14 cellular contexts compared by ENCODE assay signal in the genomic region with DNA sequence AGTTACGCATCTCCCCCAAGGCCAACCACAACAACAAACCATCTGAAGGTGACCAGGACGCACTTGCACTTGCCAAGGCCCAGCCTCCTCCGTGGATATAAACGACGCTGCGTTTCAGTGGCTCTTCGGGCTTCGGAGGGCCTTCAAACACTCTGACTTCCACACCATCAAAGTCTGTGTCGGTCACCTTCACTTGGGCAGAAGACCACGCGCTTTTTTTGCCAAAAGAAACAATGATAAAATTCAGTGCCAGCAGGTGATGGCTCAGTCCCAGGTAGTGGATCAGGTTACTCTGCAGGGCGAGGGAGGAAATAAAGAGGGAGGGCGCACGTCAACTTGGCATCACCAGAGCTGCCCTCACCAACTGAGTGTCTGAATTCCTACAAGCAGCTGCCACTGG.
DNase-seq lines count a peak whose midpoint lies in the region; ATAC-seq and TF ChIP-seq lines count a peak whose summit lies in the region.
"Had no signal": no experiment of that assay in that cellular context is flagged by ENCODE, and none has a peak within 500 bp of the region (broad histone marks: within the 10 kb centered on the region; RNA-seq: fewer than 3 reads in every experiment).

No MANE protein-coding gene starts in this region.

- TF ChIP-seq CTCF in GM23338 (conservative IDR thresholded peaks at IDR 0.05; ENCODE audit: low read depth in 2 of 2) (no peak), WTC11 (IDR thresholded peaks at IDR 0.05) (no peak)

- H3K79me1 ChIP-seq in neuronal stem cell (ENCODE audit: low read depth, low read length) = no peaks in the 10 kb centered on the region

- no peak overlapping the region for H2BK5ac ChIP-seq in neuronal stem cell (ENCODE audit: low read length)

- H3K9ac ChIP-seq in neuronal stem cell (ENCODE audit: low read depth, low read length, poor library complexity) = no peak overlapping the region

- H3K18ac ChIP-seq in neuronal stem cell (ENCODE audit: low read length) = no peak overlapping the region

- H3K27ac ChIP-seq in GM23338 (ENCODE audit: low read depth) (no peak overlapping the region), neuronal stem cell (replicated peaks; ENCODE audit: low read length) (no peak overlapping the region)
- H3K27ac ChIP-seq in CD4-positive, alpha-beta memory T cell (ENCODE audit: low read depth, low read length) = no peak overlapping the region

- H2AFZ ChIP-seq in GM23338 = no peak overlapping the region
- no peak overlapping the region for H2AFZ ChIP-seq in neuronal stem cell (ENCODE audit: low read length)

- peak; percentile 66 for ATAC-seq in GM23338
- ATAC-seq in WTC11 = peak; percentile 60; the same call in 1 of the 2 replicates
- ATAC-seq in GM18498 (IDR thresholded peaks at IDR 0.05; ENCODE audit: unreplicated experiment) = no peak
- ATAC-seq: SK-N-SH treated with all-trans-retinoic acid at 6 μM for 48 hours had no signal

- H3K4ac ChIP-seq in neuronal stem cell (ENCODE audit: low read length) = no peak overlapping the region

- H3K4me2 ChIP-seq in GM23338 = no peak overlapping the region
- H3K4me2 ChIP-seq in neuronal stem cell (ENCODE audit: insufficient read depth, low read length, poor library complexity, severe bottlenecking) = no peak overlapping the region

- H2BK15ac ChIP-seq in neuronal stem cell (ENCODE audit: low read length) = no peak overlapping the region

- no peak overlapping the region for H3K4me3 ChIP-seq in GM23338
- H3K4me3 ChIP-seq in neuronal stem cell (ENCODE audit: low read length in 2 of 2) = no peak overlapping the region
- no peak overlapping the region for H3K4me3 ChIP-seq in CD4-positive, alpha-beta memory T cell (ENCODE audit: low read length in 2 of 2)

- H3K4me3 Mint-ChIP-seq in GM23338 (no peak overlapping the region), WTC11 (no peak overlapping the region)
- no peak overlapping the region for H3K4me3 Mint-ChIP-seq in CD4-positive, alpha-beta memory T cell
- H3K4me3 Mint-ChIP-seq: activated naive CD8-positive, alpha-beta T cell treated with anti-CD3 and anti-CD28 coated beads for 36 hours; nephron progenitor cell had no signal

- no peaks in the 10 kb centered on the region for H3K36me3 ChIP-seq in GM23338 (ENCODE audit: insufficient read depth)
- no peaks in the 10 kb centered on the region for H3K36me3 ChIP-seq in neuronal stem cell (replicated peaks in 1 of 2; ENCODE audit: control insufficient read depth in 2 of 2, insufficient read depth in 2 of 2, low read length in 2 of 2)
- no peaks in the 10 kb centered on the region for H3K36me3 ChIP-seq in CD4-positive, alpha-beta memory T cell (ENCODE audit: insufficient read depth, low read length)

- H3K36me3 Mint-ChIP-seq in GM23338 (ENCODE audit: low read depth) (no peaks in the 10 kb centered on the region), WTC11 (no peaks in the 10 kb centered on the region)
- peaks cover 2 to 17% of the 10 kb centered on the region in 2 donors for H3K36me3 Mint-ChIP-seq in CD4-positive, alpha-beta memory T cell
- H3K36me3 Mint-ChIP-seq: activated naive CD8-positive, alpha-beta T cell treated with anti-CD3 and anti-CD28 coated beads for 36 hours had no signal

- intact Hi-C loops in CD4-positive, alpha-beta memory T cell (cut with micrococcal nuclease) = no loop called here

- H3K79me2 ChIP-seq in GM23338 (replicated peaks; ENCODE audit: insufficient read depth) = no peaks in the 10 kb centered on the region

- no peak overlapping the region for H3K14ac ChIP-seq in neuronal stem cell (ENCODE audit: low read length)

- no peak overlapping the region for H2BK120ac ChIP-seq in neuronal stem cell (ENCODE audit: low read depth, low read length)

- H4K20me1 ChIP-seq in GM23338 (replicated peaks; ENCODE audit: insufficient read depth) = no peaks in the 10 kb centered on the region

- POLR2A ChIA-PET in WTC11 (lab: Charles Lee) = no interaction called here
- POLR2A ChIA-PET in CD4-positive, alpha-beta memory T cell (lab: Charles Lee; ENCODE audit: partially characterized antibody) = no interaction called here

- no peaks in the 10 kb centered on the region for H3K9me3 Mint-ChIP-seq in GM23338
- no peaks in the 10 kb centered on the region for H3K9me3 Mint-ChIP-seq in WTC11
- H3K9me3 Mint-ChIP-seq in CD4-positive, alpha-beta memory T cell = no peaks in the 10 kb centered on the region
- H3K9me3 Mint-ChIP-seq: activated naive CD8-positive, alpha-beta T cell treated with anti-CD3 and anti-CD28 coated beads for 36 hours; nephron progenitor cell had no signal

- no peak overlapping the region for H4K8ac ChIP-seq in neuronal stem cell (ENCODE audit: low read depth, low read length)

- no CpG with 5 or more reads among the region's 14 CpGs for WGBS in neuronal stem cell (ENCODE audit: extremely low coverage in 2 of 2, insufficient read length in 2 of 2, insufficient replicate concordance in 1 of 2), 2 donors

- CTCF ChIA-PET in WTC11 (lab: Charles Lee) = interaction anchor here (1.0 kb wide), 1 partner anchor 24 kb away, joined by 3 read pairs; no protein-coding TSS in a partner anchor
- CTCF ChIA-PET in CD4-positive, alpha-beta memory T cell (lab: Charles Lee; ENCODE audit: partially characterized antibody) = interaction anchor here (4.6 kb wide), 1 partner anchor 18 kb away, joined by 21 read pairs; no protein-coding TSS in a partner anchor

- no peak overlapping the region for H2BK12ac ChIP-seq in neuronal stem cell (ENCODE audit: low read length)

- no peak for DNase-seq in GM23338 (ENCODE audit: low spot score)
- DNase-seq in NCI-H2081 treated with DMSO at 0.1 percent for 48 hours (lab: John Stamatoyannopoulos, UW) = peak; percentile 65
- no peak for DNase-seq in WTC11 (ENCODE audit: low spot score)
- no peak for DNase-seq in neuronal stem cell (ENCODE audit: low spot score)
- DNase-seq in globus pallidus (ENCODE audit: low spot score) = no peak
- no peak for DNase-seq in activated effector memory CD4-positive, alpha-beta T cell treated with anti-CD3 and anti-CD28 coated beads, Interleukin-2, amount 50 U/mL, for 16 hours
- no peak for DNase-seq in CD4-positive, alpha-beta memory T cell
- DNase-seq: activated naive CD8-positive, alpha-beta T cell treated with anti-CD3 and anti-CD28 coated beads for 36 hours; cerebellar nuclear complex; left cardiac atrium; MV-4-11; nephron progenitor cell had no signal

- no peak overlapping the region for H3K23ac ChIP-seq in neuronal stem cell (ENCODE audit: low read depth, low read length, poor library complexity)

- H3K27ac Mint-ChIP-seq in GM23338 (peak overlapping the region; percentile 76), WTC11 (no peak overlapping the region)
- H3K27ac Mint-ChIP-seq in CD4-positive, alpha-beta memory T cell = no peak overlapping the region
- H3K27ac Mint-ChIP-seq: activated naive CD8-positive, alpha-beta T cell treated with anti-CD3 and anti-CD28 coated beads for 36 hours; nephron progenitor cell had no signal

- H3F3A ChIP-seq in GM23338 (replicated peaks; ENCODE audit: low read depth) = no peaks in the 10 kb centered on the region

- H3K27me3 ChIP-seq in GM23338 (ENCODE audit: insufficient read depth) (no peaks in the 10 kb centered on the region), neuronal stem cell (ENCODE audit: control insufficient read depth in 3 of 3, insufficient read depth in 3 of 3, low read depth in 1 of 3, low read length in 3 of 3) (no peaks in the 10 kb centered on the region)
- no peaks in the 10 kb centered on the region for H3K27me3 ChIP-seq in CD4-positive, alpha-beta memory T cell (ENCODE audit: insufficient read depth, low read length)

- no peaks in the 10 kb centered on the region for H3K9me3 ChIP-seq in neuronal stem cell (replicated peaks in 1 of 2; ENCODE audit: control insufficient read depth in 2 of 2, insufficient read depth in 1 of 2, low read depth in 1 of 2, low read length in 2 of 2)
- no peaks in the 10 kb centered on the region for H3K9me3 ChIP-seq in CD4-positive, alpha-beta memory T cell (ENCODE audit: control insufficient read depth in 1 of 2, low read length in 2 of 2)

- H3K4me1 Mint-ChIP-seq in GM23338 (peaks cover 17% of the 10 kb centered on the region), WTC11 (peaks cover 15% of the 10 kb centered on the region)
- no peaks in the 10 kb centered on the region for H3K4me1 Mint-ChIP-seq in CD4-positive, alpha-beta memory T cell
- H3K4me1 Mint-ChIP-seq: activated naive CD8-positive, alpha-beta T cell treated with anti-CD3 and anti-CD28 coated beads for 36 hours; nephron progenitor cell had no signal

- H2AK5ac ChIP-seq in neuronal stem cell (ENCODE audit: low read depth, low read length) = peak overlapping the region; percentile 2

- H3K27me3 Mint-ChIP-seq in GM23338 (ENCODE audit: insufficient read depth, low read depth, poor library complexity) (peaks cover 7% of the 10 kb centered on the region), WTC11 (ENCODE audit: low read depth) (no peaks in the 10 kb centered on the region)
- H3K27me3 Mint-ChIP-seq in CD4-positive, alpha-beta memory T cell = no peaks in the 10 kb centered on the region
- H3K27me3 Mint-ChIP-seq: activated naive CD8-positive, alpha-beta T cell treated with anti-CD3 and anti-CD28 coated beads for 36 hours had no signal

- peaks cover 9% of the 10 kb centered on the region for H3K4me1 ChIP-seq in GM23338 (ENCODE audit: insufficient read depth)
- H3K4me1 ChIP-seq in neuronal stem cell (ENCODE audit: control insufficient read depth in 2 of 2, insufficient read depth in 1 of 2, low read depth in 1 of 2, low read length in 2 of 2) = peaks cover 0 to under 1% of the 10 kb centered on the region in 2 donors
- H3K4me1 ChIP-seq in CD4-positive, alpha-beta memory T cell (ENCODE audit: insufficient read depth, low read length) = no peaks in the 10 kb centered on the region

- no peaks in the 10 kb centered on the region for H3K9me2 ChIP-seq in GM23338 (ENCODE audit: insufficient read depth)

- H4K91ac ChIP-seq in neuronal stem cell (ENCODE audit: low read depth, low read length, poor library complexity) = no peak overlapping the region

TF ChIP-seq in WTC11, 78 proteins besides CTCF, POLR2A, EP300 and RAD21 (continues in another document):
- TF ChIP-seq, protein P1, sequence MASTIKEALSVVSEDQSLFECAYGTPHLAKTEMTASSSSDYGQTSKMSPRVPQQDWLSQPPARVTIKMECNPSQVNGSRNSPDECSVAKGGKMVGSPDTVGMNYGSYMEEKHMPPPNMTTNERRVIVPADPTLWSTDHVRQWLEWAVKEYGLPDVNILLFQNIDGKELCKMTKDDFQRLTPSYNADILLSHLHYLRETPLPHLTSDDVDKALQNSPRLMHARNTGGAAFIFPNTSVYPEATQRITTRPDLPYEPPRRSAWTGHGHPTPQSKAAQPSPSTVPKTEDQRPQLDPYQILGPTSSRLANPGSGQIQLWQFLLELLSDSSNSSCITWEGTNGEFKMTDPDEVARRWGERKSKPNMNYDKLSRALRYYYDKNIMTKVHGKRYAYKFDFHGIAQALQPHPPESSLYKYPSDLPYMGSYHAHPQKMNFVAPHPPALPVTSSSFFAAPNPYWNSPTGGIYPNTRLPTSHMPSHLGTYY (CRISPR knock-in tag; IDR thresholded peaks at IDR 0.05) = no peak
